ENCODE assay signal across 11 cellular contexts in the genomic region with DNA sequence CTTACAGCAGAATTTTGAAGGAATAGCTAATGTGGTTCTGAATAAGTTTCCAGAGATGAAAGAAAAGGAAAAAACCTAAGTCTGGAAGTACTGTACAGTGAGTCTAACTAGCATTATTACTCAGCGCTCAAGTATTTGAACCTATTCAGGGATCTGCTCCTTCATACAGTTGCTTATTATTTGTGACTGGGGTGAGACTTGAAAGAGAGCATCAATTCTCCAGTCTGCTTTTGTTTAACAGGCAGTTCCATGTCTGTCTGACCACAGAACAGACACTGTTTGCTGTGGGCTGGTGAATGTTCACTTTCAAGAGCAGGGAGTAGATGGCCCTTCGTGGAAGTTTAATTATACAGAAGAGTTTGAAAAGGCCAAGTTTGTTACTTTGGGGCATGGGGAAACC. TPM values are rescaled to one million over a fixed set of nuclear protein-coding genes. Genes with fewer than 3 reads are reported as not detected.
A peak's percentile ranks its signal among the peaks of the same experiment; 100 is the strongest.
DNase-seq lines count a peak whose midpoint lies in the region; ATAC-seq and TF ChIP-seq lines count a peak whose summit lies in the region.
"Had no signal": no experiment of that assay in that cellular context is flagged by ENCODE, and none has a peak within 500 bp of the region (broad histone marks: within the 10 kb centered on the region; RNA-seq: fewer than 3 reads in every experiment).

No MANE protein-coding gene starts in this region.

- no peaks in the 10 kb centered on the region for H3K27me3 Mint-ChIP-seq in CD8-positive, alpha-beta T cell (ENCODE audit: low read depth)
- no peaks in the 10 kb centered on the region for H3K27me3 Mint-ChIP-seq in T-helper 2 cell treated with Interferon-gamma antibody and Interleukin-4, amounts not matched to agents 5 μg/mL and 100 μg/mL, for 36 hours (ENCODE audit: low read depth)
- H3K27me3 Mint-ChIP-seq: central memory CD8-positive, alpha-beta T cell; naive thymus-derived CD8-positive, alpha-beta T cell; stimulated activated naive CD8-positive, alpha-beta T cell treated with anti-CD3 and anti-CD28 coated beads, Interleukin-15, Interleukin-2, amounts not matched to agents 100 ng/mL and 50 ng/mL, for 24 hours had no signal

- H2AFZ ChIP-seq in fibroblast of lung (ENCODE audit: low read length) = no peak overlapping the region

- H3K27me3 ChIP-seq in fibroblast of lung (ENCODE audit: control insufficient read depth, insufficient read depth, low read length) = no peaks in the 10 kb centered on the region
- H3K27me3 ChIP-seq in CD8-positive, alpha-beta T cell (ENCODE audit: insufficient read depth, low read length) = no peaks in the 10 kb centered on the region

- H3K4me3 Mint-ChIP-seq in CD8-positive, alpha-beta T cell = no peak overlapping the region
- no peak overlapping the region for H3K4me3 Mint-ChIP-seq in T-helper 2 cell treated with Interferon-gamma antibody and Interleukin-4, amounts not matched to agents 5 μg/mL and 100 μg/mL, for 36 hours
- H3K4me3 Mint-ChIP-seq: central memory CD8-positive, alpha-beta T cell; stimulated activated naive CD8-positive, alpha-beta T cell treated with anti-CD3 and anti-CD28 coated beads, Interleukin-15, Interleukin-2, amounts not matched to agents 100 ng/mL and 50 ng/mL, for 24 hours had no signal

- H3K9me3 Mint-ChIP-seq in CD8-positive, alpha-beta T cell = no peaks in the 10 kb centered on the region
- no peaks in the 10 kb centered on the region for H3K9me3 Mint-ChIP-seq in T-helper 2 cell treated with Interferon-gamma antibody and Interleukin-4, amounts not matched to agents 5 μg/mL and 100 μg/mL, for 36 hours
- H3K9me3 Mint-ChIP-seq: central memory CD8-positive, alpha-beta T cell; naive thymus-derived CD8-positive, alpha-beta T cell; stimulated activated naive CD8-positive, alpha-beta T cell treated with anti-CD3 and anti-CD28 coated beads, Interleukin-15, Interleukin-2, amounts not matched to agents 100 ng/mL and 50 ng/mL, for 24 hours had no signal

- H3K4me3 ChIP-seq in fibroblast of lung (replicated peaks in 1 of 4; ENCODE audit: control extremely low read depth in 1 of 4, insufficient read depth in 1 of 4, low read depth in 3 of 4, low read length in 4 of 4) = no peak overlapping the region
- H3K4me3 ChIP-seq in skeletal muscle cell (ENCODE audit: low read depth, low read length) = no peak overlapping the region
- no peak overlapping the region for H3K4me3 ChIP-seq in CD8-positive, alpha-beta T cell (ENCODE audit: low read depth, low read length)

- no peak for TF ChIP-seq CTCF in fibroblast of lung (conservative IDR thresholded peaks at IDR 0.05 in 1 of 2, IDR thresholded peaks at IDR 0.05 in 1 of 2; ENCODE audit: low read depth in 1 of 2, low read length in 2 of 2)
- no peak for TF ChIP-seq CTCF in CD8-positive, alpha-beta T cell (IDR thresholded peaks at IDR 0.05)

- H3K4me2 ChIP-seq in fibroblast of lung (ENCODE audit: extremely low read depth, insufficient read depth, low read length) = no peak overlapping the region

- peaks cover 21% of the 10 kb centered on the region for H3K79me2 ChIP-seq in fibroblast of lung (ENCODE audit: control insufficient read depth, insufficient read depth, low read length)

- intact Hi-C loops in CD8-positive, alpha-beta T cell (cut with DNase I, micrococcal nuclease) = loop anchor here in 1 of 2 experiments (10.0 kb wide), 1 partner anchor 696 kb away; a partner anchor contains a TSS

- no peaks in the 10 kb centered on the region for H3K36me3 ChIP-seq in fibroblast of lung (ENCODE audit: control insufficient read depth, insufficient read depth, low read length)
- H3K36me3 ChIP-seq in CD8-positive, alpha-beta T cell (ENCODE audit: insufficient read depth, low read length) = no peaks in the 10 kb centered on the region

- no peak overlapping the region for H3K9ac ChIP-seq in fibroblast of lung (ENCODE audit: insufficient read depth, low read length)

- H3K4me1 Mint-ChIP-seq in CD8-positive, alpha-beta T cell (ENCODE audit: low read depth) = peaks cover 51% of the 10 kb centered on the region
- H3K4me1 Mint-ChIP-seq in T-helper 2 cell treated with Interferon-gamma antibody and Interleukin-4, amounts not matched to agents 5 μg/mL and 100 μg/mL, for 36 hours (ENCODE audit: low read depth) = peaks cover 34% of the 10 kb centered on the region

- ATAC-seq in CD8-positive, alpha-beta T cell = no peak
- ATAC-seq: naive thymus-derived CD8-positive, alpha-beta T cell had no signal

- peaks cover 2% of the 10 kb centered on the region for H4K20me1 ChIP-seq in fibroblast of lung (ENCODE audit: control insufficient read depth, extremely low read depth, insufficient read depth, low read length)

- POLR2A ChIA-PET in CD8-positive, alpha-beta T cell (lab: Charles Lee) = no interaction called here

- DNase-seq in GM03348 (ENCODE audit: low spot score) = peak; percentile 84
- DNase-seq in SW480 (ENCODE audit: low spot score) = peak; percentile 18
- DNase-seq in fibroblast of lung (ENCODE audit: low read depth in 2 of 2) = peak; percentile 39 to 94
- DNase-seq in skeletal muscle cell (ENCODE audit: low read depth) = peak; percentile 51
- no peak for DNase-seq in NCI-H146 treated with DMSO at 0.1 percent for 48 hours (lab: John Stamatoyannopoulos, UW; ENCODE audit: unreplicated experiment)
- no peak for DNase-seq in CD8-positive, alpha-beta T cell
- DNase-seq in T-helper 2 cell treated with Interferon-gamma antibody and Interleukin-4, amounts not matched to agents 5 μg/mL and 100 μg/mL, for 36 hours (ENCODE audit: low spot score) = no peak
- DNase-seq: naive thymus-derived CD8-positive, alpha-beta T cell; NCI-H82 had no signal

- H3K36me3 Mint-ChIP-seq in CD8-positive, alpha-beta T cell = peaks cover 7% of the 10 kb centered on the region
- peaks cover 22% of the 10 kb centered on the region for H3K36me3 Mint-ChIP-seq in T-helper 2 cell treated with Interferon-gamma antibody and Interleukin-4, amounts not matched to agents 5 μg/mL and 100 μg/mL, for 36 hours (ENCODE audit: low read depth)

- no peak overlapping the region for H3K27ac ChIP-seq in fibroblast of lung (ENCODE audit: insufficient read depth, low read length)
- H3K27ac ChIP-seq in CD8-positive, alpha-beta T cell (ENCODE audit: low read depth, low read length) = no peak overlapping the region

- H3K4me1 ChIP-seq in fibroblast of lung (ENCODE audit: control insufficient read depth, extremely low read depth, insufficient read depth, low read length) = no peaks in the 10 kb centered on the region
- H3K4me1 ChIP-seq in CD8-positive, alpha-beta T cell (ENCODE audit: insufficient read depth, low read length) = peaks cover 10% of the 10 kb centered on the region

- H3K9me3 ChIP-seq in fibroblast of lung (ENCODE audit: control insufficient read depth, insufficient read depth, low read depth, low read length) = no peaks in the 10 kb centered on the region
- H3K9me3 ChIP-seq in CD8-positive, alpha-beta T cell (ENCODE audit: low read length) = no peaks in the 10 kb centered on the region

- CTCF ChIA-PET in CD8-positive, alpha-beta T cell (lab: Charles Lee) = interaction anchor here (1.0 kb wide), 1 partner anchor 77 kb away, joined by 3 read pairs; no protein-coding TSS in a partner anchor

- no peak overlapping the region for H3K27ac Mint-ChIP-seq in CD8-positive, alpha-beta T cell
- no peak overlapping the region for H3K27ac Mint-ChIP-seq in T-helper 2 cell treated with Interferon-gamma antibody and Interleukin-4, amounts not matched to agents 5 μg/mL and 100 μg/mL, for 36 hours
- H3K27ac Mint-ChIP-seq: stimulated activated naive CD8-positive, alpha-beta T cell treated with anti-CD3 and anti-CD28 coated beads, Interleukin-15, Interleukin-2, amounts not matched to agents 100 ng/mL and 50 ng/mL, for 24 hours had no signal

RNA-seq across cellular contexts. Expression of a gene that starts 9.3 kb away (rescaled TPM):
- total RNA-seq in fibroblast of lung = 3.6 and 4.3 TPM in 2 replicates
- polyA plus RNA-seq in fibroblast of lung = 4.5 and 8.9 TPM in 2 replicates
- 3.4 and 7.1 TPM in 2 replicates for polyA plus RNA-seq in fibroblast of lung (2012)
- polyA minus RNA-seq in fibroblast of lung (ENCODE audit: low replicate concordance) = 7.5 and 12.1 TPM in 2 replicates
- total RNA-seq in CD8-positive, alpha-beta T cell = 10 to 100 TPM; 11.3 to 13.9 TPM

Comparison
In these comparisons a context has a peak if more than half of its experiments do, and no peak if none do; other contexts are left out.
1. DNase-seq: peak in GM03348 (single experiment), SW480 (single experiment), fibroblast of lung (2 of 2) and skeletal muscle cell (single experiment); none in NCI-H146 treated with DMSO at 0.1 percent for 48 hours (single experiment), CD8-positive, alpha-beta T cell (0 of 7) and T-helper 2 cell treated with Interferon-gamma antibody and Interleukin-4, amounts not matched to agents 5 μg/mL and 100 μg/mL, for 36 hours (single experiment).